Comparison of ENCODE assay signal across 18 cellular contexts in the genomic region with DNA sequence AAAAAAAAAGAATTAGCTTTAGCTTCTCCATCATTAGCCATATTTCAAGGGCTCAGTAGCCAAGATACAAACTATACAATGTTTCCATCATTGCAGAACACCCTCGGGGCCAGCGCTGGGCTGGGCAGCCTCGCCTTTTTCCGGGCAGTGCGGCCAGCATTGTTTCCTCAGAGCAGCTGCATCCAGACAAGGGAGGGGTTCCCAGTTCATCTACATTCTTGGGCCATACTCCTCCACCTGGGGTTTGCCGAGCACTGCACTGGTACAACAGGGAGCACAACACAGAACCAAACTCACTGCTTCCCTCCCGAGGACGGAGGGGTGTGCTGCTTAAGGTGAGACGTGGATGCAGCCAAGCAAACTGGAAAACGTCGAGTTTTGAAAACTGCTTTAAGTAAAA. TPM values are rescaled to one million over a fixed set of nuclear protein-coding genes. Genes with fewer than 3 reads are reported as not detected.
DNase-seq lines count a peak whose midpoint lies in the region; ATAC-seq, FAIRE-seq and TF ChIP-seq lines count a peak whose summit lies in the region.
"Had no signal": no experiment of that assay in that cellular context is flagged by ENCODE, and none has a peak within 500 bp of the region (broad histone marks: within the 10 kb centered on the region; RNA-seq: fewer than 3 reads in every experiment).

No MANE protein-coding gene starts in this region.

- H3K9me2 ChIP-seq in hepatocyte (replicated peaks; ENCODE audit: insufficient read depth): no peaks in the 10 kb centered on the region

- H3K9me3 ChIP-seq in K562 (replicated peaks; ENCODE audit: control insufficient read depth, insufficient read depth, low read depth, low read length) (no peaks in the 10 kb centered on the region; the same call in 1 of the 2 replicates), hepatocyte (ENCODE audit: low read depth) (no peaks in the 10 kb centered on the region)
- H3K9me3 ChIP-seq: Peyer's patch, thyroid gland had no signal

- no peak overlapping the region for H3K9ac ChIP-seq in K562 (ENCODE audit: insufficient read depth in 1 of 2, low read depth in 2 of 2, low read length in 2 of 2)

- H2AFZ ChIP-seq in K562 (ENCODE audit: low read depth, low read length) (no peak overlapping the region), hepatocyte (no peak overlapping the region)

- WGBS in K562 (ENCODE audit: insufficient coverage, low coverage, missing lambda C conversion rate): 5% methylated on average over 11 of the region's 11 CpGs
- 44% methylated on average over 11 of the region's 11 CpGs for WGBS in hepatocyte (ENCODE audit: low lambda C conversion rate, missing lambda C conversion rate)
- 52 to 61% methylated on average over 11 of the region's 11 CpGs for whole genome bisulfite sequencing in lower leg skin, 2 donors

- no peaks in the 10 kb centered on the region for H3K27me3 Mint-ChIP-seq in progenitor cell of endocrine pancreas
- H3K27me3 Mint-ChIP-seq: central memory CD8-positive, alpha-beta T cell; T-cell had no signal

- H3K4me3 ChIP-seq in K562 (no peak overlapping the region), hepatocyte (no peak overlapping the region), lower leg skin (ENCODE audit: low read depth, poor library complexity, severe bottlenecking) (no peak overlapping the region)
- H3K4me3 ChIP-seq: Peyer's patch, thyroid gland had no signal

- no peaks in the 10 kb centered on the region for H3K79me2 ChIP-seq in K562 (ENCODE audit: control insufficient read depth, insufficient read depth, low read length)
- H3K79me2 ChIP-seq in hepatocyte: no peaks in the 10 kb centered on the region

- H3K9me3 Mint-ChIP-seq in progenitor cell of endocrine pancreas (ENCODE audit: low read depth): no peaks in the 10 kb centered on the region
- H3K9me3 Mint-ChIP-seq: central memory CD8-positive, alpha-beta T cell; T-cell had no signal

- H3K4me1 ChIP-seq in K562 (replicated peaks in 1 of 2; ENCODE audit: control insufficient read depth in 2 of 2, insufficient read depth in 2 of 2, low read length in 2 of 2): no peaks in the 10 kb centered on the region
- peaks cover 7% of the 10 kb centered on the region for H3K4me1 ChIP-seq in hepatocyte (ENCODE audit: insufficient read depth)
- H3K4me1 ChIP-seq: Peyer's patch, thyroid gland had no signal

- H3K27me3 ChIP-seq in K562 (ENCODE audit: control insufficient read depth in 2 of 2, insufficient read depth in 2 of 2, low read length in 2 of 2) (peaks cover 10 to 35% of the 10 kb centered on the region in 2 experiments; a peak in 4 of 5 replicates), hepatocyte (no peaks in the 10 kb centered on the region)
- H3K27me3 ChIP-seq: Peyer's patch, thyroid gland had no signal

- 0 out of 6 replicates have a peak, but pooled peaks of 1 of the 3 experiments have one; percentile 5 for TF ChIP-seq CTCF in K562 (IDR thresholded peaks at IDR 0.05 in 2 of 3, conservative IDR thresholded peaks at IDR 0.05 in 1 of 3; ENCODE audit: insufficient read depth in 2 of 3, low read depth in 1 of 3, low read length in 3 of 3)
- TF ChIP-seq CTCF in hepatocyte (IDR thresholded peaks at IDR 0.05; ENCODE audit: poor library complexity): no peak
- peak; percentile 11 for TF ChIP-seq CTCF in progenitor cell of endocrine pancreas (IDR thresholded peaks at IDR 0.05; ENCODE audit: unreplicated experiment)
- no peak for TF ChIP-seq CTCF in lower leg skin (IDR thresholded peaks at IDR 0.05)

- DNase-seq in HT-29 (ENCODE audit: low spot score) (peak; percentile 55), K562 (ENCODE audit: extremely low read depth in 1 of 4, low spot score in 3 of 4) (peak in 1 of 4 experiments; percentile 5), hepatocyte (ENCODE audit: low spot score) (peak; percentile 34), progenitor cell of endocrine pancreas (ENCODE audit: low spot score, unreplicated experiment) (no peak), NCI-H1417 (lab: John Stamatoyannopoulos, UW) (no peak), lower leg skin (ENCODE audit: low spot score in 2 of 2) (no peak)
- DNase-seq in stimulated activated CD8-positive, alpha-beta memory T cell treated with anti-CD3 and anti-CD28 coated beads, Interleukin-4, amount 100 ng/mL, for 48 hours: no peak
- DNase-seq in activated CD4-positive, CD25-positive, alpha-beta regulatory T cell (lab: John Stamatoyannopoulos, UW): no peak
- DNase-seq: activated CD4-positive, alpha-beta T cell treated with anti-CD3 and anti-CD28 coated beads for 1 hour; hippocampal formation; mesenchymal stem cell; MV-4-11; NCI-H226; Peyer's patch; T-cell; thyroid gland had no signal

- H4K20me1 ChIP-seq in K562 (replicated peaks; ENCODE audit: control insufficient read depth, insufficient read depth, low read length): no peaks in the 10 kb centered on the region; the same call in 1 of the 2 replicates
- H4K20me1 ChIP-seq in hepatocyte (ENCODE audit: insufficient read depth, poor library complexity, severe bottlenecking): no peaks in the 10 kb centered on the region

- POLR2A ChIA-PET in K562 (lab: Yijun Ruan, JAX): interaction anchor here (0.6 kb wide), 1 partner anchor 230 kb away, joined by 4 read pairs; no protein-coding TSS in a partner anchor

- TF ChIP-seq POLR2A in K562 (conservative IDR thresholded peaks at IDR 0.05): no peak
- TF ChIP-seq POLR2A in lower leg skin (IDR thresholded peaks at IDR 0.05): no peak

- no peak for FAIRE-seq in K562 (lab: Jason Lieb, UNC)

- no peak for TF ChIP-seq EP300 in K562 (IDR thresholded peaks at IDR 0.05; ENCODE audit: low read length)

- H3K4me2 ChIP-seq in K562 (ENCODE audit: insufficient read depth, low read length) (no peak overlapping the region), hepatocyte (peak overlapping the region; percentile 11)

- CTCF ChIA-PET in K562 (lab: Yijun Ruan, JAX; ENCODE audit: low intra/inter-chr PET ratio): no interaction called here

- H3K27ac Mint-ChIP-seq in progenitor cell of endocrine pancreas: peak overlapping the region; percentile 97
- H3K27ac Mint-ChIP-seq: T-cell had no signal

- H3K4me1 Mint-ChIP-seq in progenitor cell of endocrine pancreas (ENCODE audit: low read depth): peaks cover 31% of the 10 kb centered on the region
- H3K4me1 Mint-ChIP-seq: central memory CD8-positive, alpha-beta T cell; T-cell had no signal

- H3K36me3 ChIP-seq in K562 (ENCODE audit: control insufficient read depth, insufficient read depth, low read length) (peaks cover 9% of the 10 kb centered on the region; the same call in 1 of the 3 replicates), hepatocyte (replicated peaks; ENCODE audit: insufficient read depth, low read depth) (no peaks in the 10 kb centered on the region)

- peak overlapping the region; percentile 30 for H3K4me3 Mint-ChIP-seq in progenitor cell of endocrine pancreas (ENCODE audit: low read depth)
- H3K4me3 Mint-ChIP-seq: central memory CD8-positive, alpha-beta T cell; T-cell had no signal

- BruUV-seq in K562 (replicated peaks; lab: Mats Ljungman, UMichigan): no TSS peak

- in situ Hi-C loops in K562 (cut with MboI): no loop called here

- peak; percentile 61 for ATAC-seq in K562
- ATAC-seq: T-cell had no signal

- H3K36me3 Mint-ChIP-seq in progenitor cell of endocrine pancreas (ENCODE audit: insufficient read depth): peaks cover 8% of the 10 kb centered on the region

- H3K27ac ChIP-seq in K562 (ENCODE audit: extremely low read depth, low read depth, low read length): no peak overlapping the region
- peak overlapping the region; percentile 36 for H3K27ac ChIP-seq in hepatocyte
- H3K27ac ChIP-seq: Peyer's patch, thyroid gland had no signal

- no peaks in the 10 kb centered on the region for H3K9me1 ChIP-seq in K562 (ENCODE audit: control insufficient read depth, insufficient read depth, low read length)

- intact Hi-C loops in K562 (cut with micrococcal nuclease): no loop called here
- intact Hi-C loops in lower leg skin (cut with DNase I; ENCODE audit: low total_unique reads): no loop called here

- no peak for TF ChIP-seq RAD21 in K562 (CRISPR knock-in tag; conservative IDR thresholded peaks at IDR 0.05 in 1 of 2, IDR thresholded peaks at IDR 0.05 in 1 of 2)

RNA-seq across cellular contexts. Expression of gene PKD1L1, which starts 2.4 kb away (rescaled TPM):
- total RNA-seq in HT-29 (2014; rRNA removed; shearing (Covaris generic)): not detected in 2 replicates
- total RNA-seq in K562 (2011; cell fraction: chromatin; rRNA removed; ENCODE audit: low replicate concordance): 0.04 TPM in 1 of 2 replicates, not detected in the other
- total RNA-seq in K562 (2011; cell fraction: nucleolus; rRNA removed): not detected in 2 replicates
- not detected in 2 replicates for total RNA-seq in K562 (2011; cell fraction: nucleoplasm; rRNA removed)
- not detected in 2 replicates for total RNA-seq in K562 (2014; rRNA removed)
- not detected in 2 replicates for total RNA-seq in K562 (2014; rRNA removed; fragmentation: Illumina TruSeq; extraction: Trizol)
- total RNA-seq in K562 (2015; rRNA removed; fragmentation: Illumina TruSeq; extraction: Trizol): not detected in 2 replicates
- 0.02 TPM in 1 of 2 replicates, not detected in the other for total RNA-seq in K562 (2021)
- polyA plus RNA-seq in K562 (2011; rRNA removed): 0.01 TPM in 1 of 2 replicates, not detected in the other
- polyA plus RNA-seq in K562 (2011; cell fraction: cytosol; rRNA removed): not detected in 2 replicates
- polyA plus RNA-seq in K562 (2011; cell fraction: nucleus; rRNA removed): 0.01 and 0.03 TPM in 2 replicates
- polyA plus RNA-seq in K562 (2012): 0.03 TPM in 1 of 2 replicates, not detected in the other
- polyA plus RNA-seq in K562 (2014; fragmentation: Illumina TruSeq; extraction: Trizol): 0.01 TPM in 1 of 2 replicates, not detected in the other
- not detected for polyA plus RNA-seq in K562 (2014; fragmentation: Nextera tagmentation; extraction: Ambion mirVana)
- 0.04 TPM in 1 of 2 replicates, not detected in the other for polyA plus RNA-seq in K562 (2014; rRNA removed)
- polyA minus RNA-seq in K562 (2011; rRNA and poly(A)+ RNA removed): not detected in 2 replicates
- polyA minus RNA-seq in K562 (2011; cell fraction: cytosol; rRNA and poly(A)+ RNA removed): not detected in 2 replicates
- polyA minus RNA-seq in K562 (2011; cell fraction: nucleus; rRNA and poly(A)+ RNA removed): under 0.01 TPM in 1 of 2 replicates, not detected in the other
- under 0.01 and 0.07 TPM in 2 replicates for total RNA-seq in hepatocyte
- polyA plus RNA-seq in hepatocyte: 0.07 TPM in 1 of 2 replicates, not detected in the other
- 0.67 and 0.89 TPM in 2 replicates for total RNA-seq in progenitor cell of endocrine pancreas
- under 1 TPM; 0.04 to 0.12 (median 0.07) TPM for total RNA-seq in lower leg skin
- total RNA-seq: epithelial cell of proximal tubule had no signal

RNA-seq across cellular contexts. Expression of gene HUS1, which starts 28.7 kb away (rescaled TPM):
- total RNA-seq in HT-29 (2014; rRNA removed; shearing (Covaris generic)): 10.5 and 16.6 TPM in 2 replicates
- total RNA-seq in K562 (2011; cell fraction: chromatin; rRNA removed; ENCODE audit: low replicate concordance): 34.7 and 59.2 TPM in 2 replicates
- total RNA-seq in K562 (2011; cell fraction: nucleolus; rRNA removed): 25.5 and 27.2 TPM in 2 replicates
- total RNA-seq in K562 (2011; cell fraction: nucleoplasm; rRNA removed): 39.0 and 46.1 TPM in 2 replicates
- 9.8 and 11.5 TPM in 2 replicates for total RNA-seq in K562 (2014; rRNA removed)
- total RNA-seq in K562 (2014; rRNA removed; fragmentation: Illumina TruSeq; extraction: Trizol): 14.5 and 15.8 TPM in 2 replicates
- 16.0 and 17.1 TPM in 2 replicates for total RNA-seq in K562 (2015; rRNA removed; fragmentation: Illumina TruSeq; extraction: Trizol)
- total RNA-seq in K562 (2021): 15.3 and 19.8 TPM in 2 replicates
- polyA plus RNA-seq in K562 (2011; rRNA removed): 14.3 and 17.1 TPM in 2 replicates
- polyA plus RNA-seq in K562 (2011; cell fraction: cytosol; rRNA removed): 6.6 and 10.8 TPM in 2 replicates
- 11.5 and 11.6 TPM in 2 replicates for polyA plus RNA-seq in K562 (2011; cell fraction: nucleus; rRNA removed)
- 12.0 and 13.5 TPM in 2 replicates for polyA plus RNA-seq in K562 (2012)
- 16.5 and 20.8 TPM in 2 replicates for polyA plus RNA-seq in K562 (2014; fragmentation: Illumina TruSeq; extraction: Trizol)
- 10 to 100 TPM; 25.2 to 27.0 TPM for polyA plus RNA-seq in K562 (2014; fragmentation: Nextera tagmentation; extraction: Ambion mirVana)
- polyA plus RNA-seq in K562 (2014; rRNA removed): 14.7 and 15.9 TPM in 2 replicates
- polyA minus RNA-seq in K562 (2011; rRNA and poly(A)+ RNA removed): 31.4 and 32.2 TPM in 2 replicates
- 10.0 and 12.7 TPM in 2 replicates for polyA minus RNA-seq in K562 (2011; cell fraction: cytosol; rRNA and poly(A)+ RNA removed)
- 18.6 and 20.5 TPM in 2 replicates for polyA minus RNA-seq in K562 (2011; cell fraction: nucleus; rRNA and poly(A)+ RNA removed)
- total RNA-seq in hepatocyte: 27.7 and 29.3 TPM in 2 replicates
- 11.5 and 16.1 TPM in 2 replicates for polyA plus RNA-seq in hepatocyte
- total RNA-seq in progenitor cell of endocrine pancreas: 45.1 and 50.0 TPM in 2 replicates
- 10 to 100 TPM; 13.8 to 74.1 (median 29.3) TPM for total RNA-seq in lower leg skin

Comparison
In these comparisons a context has a peak if more than half of its experiments do, and no peak if none do; other contexts are left out.
1. DNase-seq: peak in HT-29 (single experiment) and hepatocyte (single experiment); none in progenitor cell of endocrine pancreas (single experiment), NCI-H1417 (0 of 3), lower leg skin (0 of 2), stimulated activated CD8-positive, alpha-beta memory T cell treated with anti-CD3 and anti-CD28 coated beads, Interleukin-4, amount 100 ng/mL, for 48 hours (single experiment) and activated CD4-positive, CD25-positive, alpha-beta regulatory T cell (0 of 4).